ENCODE assay signal across 8 cellular contexts in genomic region chrX:2690856-2691542, GRCh38. TPM values are rescaled to one million over a fixed set of nuclear protein-coding genes. Genes with fewer than 3 reads are reported as not detected.
DNase-seq lines count a peak whose midpoint lies in the region; ATAC-seq, FAIRE-seq and TF ChIP-seq lines count a peak whose summit lies in the region.

TSS of gene CD99 (plus strand) at chrX:2691295. CDS start at chrX:2691361, 66 bp downstream.

- peak; percentile 74 for FAIRE-seq in GM18507 (lab: Jason Lieb, UNC)

- H3K27me3 ChIP-seq in SK-N-SH (ENCODE audit: insufficient read depth) = peaks cover 24% of the 10 kb centered on the region; the same call in 1 of the 2 replicates

- CTCF ChIA-PET in SK-N-SH (lab: Yijun Ruan, JAX) = no interaction called here

- peak; percentile 70 for ATAC-seq in HG02938 (IDR thresholded peaks at IDR 0.05; ENCODE audit: unreplicated experiment)

- peaks cover 14% of the 10 kb centered on the region for H4K20me1 ChIP-seq in SK-N-SH (ENCODE audit: insufficient read depth)

- peak within 1 kb of the TSS; percentile 8 to 55; a peak in 3 of 4 replicates for H3K27ac ChIP-seq in SK-N-SH (ENCODE audit: low read depth in 2 of 2, low read length in 1 of 2)

- no peaks in the 10 kb centered on the region for H3K9me2 ChIP-seq in SK-N-SH

- peak within 1 kb of the TSS; percentile 81 to 90 (median 87) for H3K27ac Mint-ChIP-seq in brain

- H3K36me3 Mint-ChIP-seq in brain = no peaks in the 10 kb centered on the region

- DNase-seq in GM18507 (ENCODE audit: extremely low spot score, insufficient read length, low read depth) = peak; percentile 80
- peak; percentile 90 for DNase-seq in SK-N-SH
- peak; percentile 85 for DNase-seq in iPS-NIHi11 (ENCODE audit: low spot score)
- DNase-seq in stimulated activated CD4-positive, alpha-beta T cell treated with anti-CD3 and anti-CD28 coated beads, Interleukin-15, amount 100 ng/mL, for 1 hour (ENCODE audit: low read depth in 1 of 2, low spot score in 1 of 2) = peak; percentile 81 to 89
- no peak for DNase-seq in NCI-H2171 (lab: John Stamatoyannopoulos, UW)
- DNase-seq in anterior cingulate cortex (lab: John Stamatoyannopoulos, UW) = no peak

- no peak for TF ChIP-seq EP300 in SK-N-SH (IDR thresholded peaks at IDR 0.05; ENCODE audit: borderline replicate concordance in 1 of 2, low read depth in 1 of 2, low read length in 1 of 2)

- peaks cover 41% of the 10 kb centered on the region for H3K4me1 Mint-ChIP-seq in brain

- H3K9me3 Mint-ChIP-seq in brain = peaks cover 0 to 3% (median 0%) of the 10 kb centered on the region in 5 experiments

- TF ChIP-seq RAD21 in SK-N-SH (IDR thresholded peaks at IDR 0.05; ENCODE audit: low read length) = no peak

- H3K9me3 ChIP-seq in SK-N-SH = no peaks in the 10 kb centered on the region

- H3K9ac ChIP-seq in SK-N-SH = peak within 1 kb of the TSS; percentile 87

- WGBS in SK-N-SH (ENCODE audit: low lambda C conversion rate) = 1% methylated on average over 18 of the region's 73 CpGs

- H3K4me2 ChIP-seq in SK-N-SH = peak within 1 kb of the TSS; percentile 78

- POLR2A ChIA-PET in SK-N-SH (lab: Yijun Ruan, JAX) = no interaction called here

- peaks cover 2% of the 10 kb centered on the region for H3F3A ChIP-seq in SK-N-SH (replicated peaks; ENCODE audit: insufficient read depth)

- peaks cover 0 to 2% of the 10 kb centered on the region in 2 experiments; a peak in 2 of 4 replicates for H3K4me1 ChIP-seq in SK-N-SH (ENCODE audit: control insufficient read depth in 1 of 2, insufficient read depth in 2 of 2, low read depth in 1 of 2, low read length in 1 of 2)

- peak within 1 kb of the TSS; percentile 46; the same call in 1 of the 2 replicates for H2AFZ ChIP-seq in SK-N-SH (ENCODE audit: low read depth)

- H3K4me3 ChIP-seq in SK-N-SH (ENCODE audit: low read depth in 2 of 2, low read length in 1 of 2) = peak within 1 kb of the TSS; percentile 60 to 73

- H3K4me3 Mint-ChIP-seq in brain = peak within 1 kb of the TSS; percentile 90 to 98 (median 95)

- TF ChIP-seq CTCF in SK-N-SH (IDR thresholded peaks at IDR 0.05) = no peak
- no peak for TF ChIP-seq CTCF in brain (conservative IDR thresholded peaks at IDR 0.05)

- peaks cover 34% of the 10 kb centered on the region for H3K27me3 Mint-ChIP-seq in brain

- no peaks in the 10 kb centered on the region for H3K36me3 ChIP-seq in SK-N-SH (replicated peaks in 1 of 2; ENCODE audit: control insufficient read depth in 1 of 2, insufficient read depth in 2 of 2, low read length in 1 of 2)

- peaks cover 44% of the 10 kb centered on the region for H3K79me2 ChIP-seq in SK-N-SH (ENCODE audit: insufficient read depth)

TF ChIP-seq in SK-N-SH, 30 proteins besides CTCF, POLR2A, EP300 and RAD21:
- TF ChIP-seq USF1 (IDR thresholded peaks at IDR 0.05; ENCODE audit: borderline replicate concordance, low read depth) (no peak), USF2 (IDR thresholded peaks at IDR 0.05; ENCODE audit: borderline replicate concordance, low read depth, low read length) (no peak), JUND (IDR thresholded peaks at IDR 0.05) (no peak), NRF1 (IDR thresholded peaks at IDR 0.05; ENCODE audit: low read depth, low read length) (peak; percentile 37; the same call in 1 of the 2 replicates), SIN3A (IDR thresholded peaks at IDR 0.05; ENCODE audit: borderline replicate concordance, low read depth, low read length) (no peak)

RNA-seq across cellular contexts. Expression of gene CD99, which starts in this region (rescaled TPM):
- 149 and 346 TPM in 2 replicates for polyA plus RNA-seq in SK-N-SH (2012; rRNA removed)
- polyA plus RNA-seq in SK-N-SH (2012; cell fraction: cytosol; rRNA removed) = 202 and 224 TPM in 2 replicates
- polyA plus RNA-seq in SK-N-SH (2012; cell fraction: nucleus; rRNA removed) = 119 and 169 TPM in 2 replicates
- 51.5 TPM for polyA plus RNA-seq in brain (ENCODE audit: insufficient read depth, low read depth, low replicate concordance)

Comparison
In these comparisons a context has a peak if more than half of its experiments do, and no peak if none do; other contexts are left out.
1. DNase-seq: peak in GM18507 (single experiment), SK-N-SH (single experiment), iPS-NIHi11 (single experiment) and stimulated activated CD4-positive, alpha-beta T cell treated with anti-CD3 and anti-CD28 coated beads, Interleukin-15, amount 100 ng/mL, for 1 hour (2 of 2); none in NCI-H2171 (single experiment) and anterior cingulate cortex (0 of 58).